In genomic region chr7:47520408-47520807, GRCh38 we compare ENCODE assay signal across 11 cellular contexts.
A peak's percentile ranks its signal among the peaks of the same experiment; 100 is the strongest.
DNase-seq lines count a peak whose midpoint lies in the region; ATAC-seq, FAIRE-seq and TF ChIP-seq lines count a peak whose summit lies in the region.
"Had no signal": no experiment of that assay in that cellular context is flagged by ENCODE, and none has a peak within 500 bp of the region (broad histone marks: within the 10 kb centered on the region; RNA-seq: fewer than 3 reads in every experiment).

No MANE protein-coding gene starts in this region.

- H3K18ac ChIP-seq in mesenchymal stem cell (ENCODE audit: low read depth in 1 of 2, low read length in 2 of 2): peak overlapping the region; percentile 80 to 86

- H3K36me3 ChIP-seq in mesenchymal stem cell (ENCODE audit: control insufficient read depth in 1 of 2, insufficient read depth in 2 of 2, low read depth in 1 of 2, low read length in 2 of 2) (peaks cover 0 to 56% of the 10 kb centered on the region in 2 experiments), tibial nerve (peaks cover 0 to 34% (median 0%) of the 10 kb centered on the region in 3 donors)

- 37% methylated on average over 8 of the region's 8 CpGs for WGBS in mesenchymal stem cell
- 14 to 23% methylated on average over 8 of the region's 8 CpGs for WGBS in tibial nerve, 2 donors

- H3K4me3 ChIP-seq in mesenchymal stem cell (ENCODE audit: insufficient read depth in 1 of 2, low read depth in 1 of 2, low read length in 2 of 2): no peak overlapping the region
- H3K4me3 ChIP-seq in tibial nerve: no peak overlapping the region

- no peak overlapping the region for H2BK12ac ChIP-seq in mesenchymal stem cell (ENCODE audit: low read length in 2 of 2)

- H2BK120ac ChIP-seq in mesenchymal stem cell (ENCODE audit: low read depth, low read length): peak overlapping the region; percentile 90

- H3K4ac ChIP-seq in mesenchymal stem cell (ENCODE audit: low read depth in 1 of 2, low read length in 2 of 2): peak overlapping the region; percentile 10 to 40

- H3K27ac ChIP-seq in mesenchymal stem cell (ENCODE audit: low read length, poor library complexity, severe bottlenecking) (no peak overlapping the region), tibial nerve (peak overlapping the region in 2 of 4 donors; percentile 63 to 77)
- H3K27ac ChIP-seq: epithelial cell of prostate had no signal

- no peak overlapping the region for H2AFZ ChIP-seq in mesenchymal stem cell (ENCODE audit: low read depth, low read length)

- peaks cover 53% of the 10 kb centered on the region for H3K79me1 ChIP-seq in mesenchymal stem cell (replicated peaks; ENCODE audit: low read length, poor library complexity, severe bottlenecking)

- no peak overlapping the region for H2BK15ac ChIP-seq in mesenchymal stem cell (ENCODE audit: low read depth, poor library complexity, severe bottlenecking)

- H3K9me3 ChIP-seq in mesenchymal stem cell (ENCODE audit: control insufficient read depth, low read length): no peaks in the 10 kb centered on the region
- H3K9me3 ChIP-seq in tibial nerve: no peaks in the 10 kb centered on the region

- H2AK5ac ChIP-seq in mesenchymal stem cell (ENCODE audit: low read length, severe bottlenecking): no peak overlapping the region

- DNase-seq in LHCN-M2 (ENCODE audit: low read depth): peak; percentile 76
- DNase-seq in mesenchymal stem cell: peak; percentile 92
- DNase-seq in tibial nerve (ENCODE audit: low spot score in 2 of 2): peak; percentile 46 to 82
- no peak for DNase-seq in NCI-H1105 treated with DMSO at 0.1 percent for 48 hours (lab: John Stamatoyannopoulos, UW)
- no peak for DNase-seq in activated effector memory CD4-positive, alpha-beta T cell treated with anti-CD3 and anti-CD28 coated beads, Interleukin-2, amount 50 U/mL, for 16 hours
- DNase-seq: activated naive CD4-positive, alpha-beta T cell treated with Interleukin-2 at 50 U/mL for 16 hours; GDM1 had no signal

- H3K23ac ChIP-seq in mesenchymal stem cell (ENCODE audit: low read length in 2 of 2): no peak overlapping the region

- TF ChIP-seq POLR2A in tibial nerve (IDR thresholded peaks at IDR 0.05): no peak

- H3K27me3 ChIP-seq in mesenchymal stem cell (ENCODE audit: control insufficient read depth in 1 of 2, insufficient read depth in 1 of 2, low read length in 2 of 2) (peaks cover 0 to 15% of the 10 kb centered on the region in 2 experiments), tibial nerve (no peaks in the 10 kb centered on the region)

- no peak overlapping the region for H3K4me2 ChIP-seq in mesenchymal stem cell (ENCODE audit: low read length, poor library complexity, severe bottlenecking)

- no peak overlapping the region for H2BK5ac ChIP-seq in mesenchymal stem cell (ENCODE audit: low read depth, low read length, poor library complexity, severe bottlenecking)

- no peak for TF ChIP-seq CTCF in tibial nerve (IDR thresholded peaks at IDR 0.05)

- H3K4me1 ChIP-seq in mesenchymal stem cell (ENCODE audit: control insufficient read depth, insufficient read depth, low read depth, low read length) (peaks cover 25% of the 10 kb centered on the region), tibial nerve (peaks cover 0 to 57% (median 21%) of the 10 kb centered on the region in 4 donors)

- ATAC-seq in GM18861 (IDR thresholded peaks at IDR 0.05; ENCODE audit: unreplicated experiment) (no peak), GM21360 (IDR thresholded peaks at IDR 0.05; ENCODE audit: unreplicated experiment) (no peak)

- H4K8ac ChIP-seq in mesenchymal stem cell (ENCODE audit: low read length): peak overlapping the region; percentile 27

- TF ChIP-seq EP300 in tibial nerve (IDR thresholded peaks at IDR 0.05): peak in 1 of 2 donors; percentile 84

- no peak overlapping the region for H3K14ac ChIP-seq in mesenchymal stem cell (ENCODE audit: low read length in 2 of 2)

- peak overlapping the region; percentile 90 for H4K91ac ChIP-seq in mesenchymal stem cell (ENCODE audit: low read length)

- peak; percentile 97 for FAIRE-seq in endometrium (lab: Jason Lieb, UNC)

- H3K9ac ChIP-seq in mesenchymal stem cell (ENCODE audit: low read length): no peak overlapping the region

Comparison
In these comparisons a context has a peak if more than half of its experiments do, and no peak if none do; other contexts are left out.
1. DNase-seq: peak in LHCN-M2 (single experiment), mesenchymal stem cell (single experiment) and tibial nerve (2 of 2); none in NCI-H1105 treated with DMSO at 0.1 percent for 48 hours (single experiment) and activated effector memory CD4-positive, alpha-beta T cell treated with anti-CD3 and anti-CD28 coated beads, Interleukin-2, amount 50 U/mL, for 16 hours (single experiment).